ENCODE assay signal across 11 cellular contexts in the genomic region with DNA sequence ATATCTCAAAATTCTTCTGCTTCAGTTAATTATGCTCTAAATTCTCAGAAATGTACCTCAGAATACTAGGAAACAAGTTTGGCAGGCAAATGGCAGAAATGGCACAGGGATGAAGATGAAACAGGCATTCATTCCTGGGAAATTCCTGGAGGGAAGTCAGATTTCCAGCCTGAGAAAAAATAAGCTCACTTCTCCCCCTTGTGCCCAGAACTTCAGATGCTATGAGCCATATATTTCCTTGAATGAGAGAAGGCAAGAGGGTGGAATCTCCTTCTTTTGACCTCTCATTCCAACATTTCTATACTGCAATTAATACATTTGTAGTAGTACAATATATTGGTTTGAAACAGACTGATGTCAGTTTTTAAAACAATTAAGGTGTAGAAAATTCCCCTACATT. TPM values are rescaled to one million over a fixed set of nuclear protein-coding genes. Genes with fewer than 3 reads are reported as not detected.
DNase-seq lines count a peak whose midpoint lies in the region; ATAC-seq and TF ChIP-seq lines count a peak whose summit lies in the region.
"Had no signal": no experiment of that assay in that cellular context is flagged by ENCODE, and none has a peak within 500 bp of the region (broad histone marks: within the 10 kb centered on the region; RNA-seq: fewer than 3 reads in every experiment).

No MANE protein-coding gene starts in this region.

- H3K79me2 ChIP-seq in neural progenitor cell (ENCODE audit: low read depth), result no peaks in the 10 kb centered on the region

- peaks cover 2% of the 10 kb centered on the region for H3K4me1 Mint-ChIP-seq in neural progenitor cell

- no peaks in the 10 kb centered on the region for H3K27me3 ChIP-seq in neural progenitor cell

- DNase-seq in EH (ENCODE audit: low read depth) (peak; percentile 51), NCI-H226 (peak; percentile 22), dermis blood vessel endothelial cell (peak; percentile 66), neural progenitor cell (ENCODE audit: low spot score) (peak; percentile 19), epidermal melanocyte (ENCODE audit: insufficient read length, low spot score) (no peak), SK-N-DZ (ENCODE audit: low spot score) (no peak), putamen (ENCODE audit: low spot score) (no peak)
- DNase-seq: activated effector memory CD4-positive, alpha-beta T cell treated with anti-CD3 and anti-CD28 coated beads, Interleukin-2, amount 50 U/mL, for 16 hours; left ventricle myocardium superior; right cardiac atrium had no signal

- no peak overlapping the region for H3K4me3 Mint-ChIP-seq in neural progenitor cell

- H3K27ac ChIP-seq in neural progenitor cell, result no peak overlapping the region

- no peak overlapping the region for H2AFZ ChIP-seq in neural progenitor cell (replicated peaks)

- no peak overlapping the region for H3K9ac ChIP-seq in neural progenitor cell

- no peaks in the 10 kb centered on the region for H3K36me3 ChIP-seq in neural progenitor cell

- H4K20me1 ChIP-seq in neural progenitor cell (ENCODE audit: low read depth), result no peaks in the 10 kb centered on the region

- peaks cover 3% of the 10 kb centered on the region for H3K36me3 Mint-ChIP-seq in neural progenitor cell

- no peaks in the 10 kb centered on the region for H3F3A ChIP-seq in neural progenitor cell (ENCODE audit: low read depth)

- H3K4me1 ChIP-seq in neural progenitor cell, result no peaks in the 10 kb centered on the region

- peak; percentile 41 for TF ChIP-seq CTCF in neural progenitor cell (IDR thresholded peaks at IDR 0.05)

- H3K4me3 ChIP-seq in neural progenitor cell, result no peak overlapping the region

- no peak overlapping the region for H3K27ac Mint-ChIP-seq in neural progenitor cell

- ATAC-seq in GM21390 (IDR thresholded peaks at IDR 0.05; ENCODE audit: unreplicated experiment), result no peak
- ATAC-seq: left ventricle myocardium superior, right cardiac atrium had no signal

- H3K9me3 ChIP-seq in neural progenitor cell (ENCODE audit: low read depth), result no peaks in the 10 kb centered on the region

- peaks cover 4% of the 10 kb centered on the region for H3K27me3 Mint-ChIP-seq in neural progenitor cell (ENCODE audit: insufficient read depth, low read depth)

- no peak overlapping the region for H3K4me2 ChIP-seq in neural progenitor cell

- H3K9me3 Mint-ChIP-seq in neural progenitor cell, result peaks cover 22% of the 10 kb centered on the region

RNA-seq across cellular contexts. Expression of gene RGS17, which starts 22.8 kb away (rescaled TPM):
- 3.3 and 3.9 TPM in 2 replicates for total RNA-seq in dermis blood vessel endothelial cell
- 4.8 and 8.1 TPM in 2 replicates for total RNA-seq in neural progenitor cell (ENCODE audit: low replicate concordance)
- 2.5 and 4.6 TPM in 2 replicates for polyA plus RNA-seq in SK-N-DZ (2014; cell fraction: cytosol; rRNA removed)
- polyA plus RNA-seq in SK-N-DZ (2014; cell fraction: nucleus; rRNA removed), result 4.6 and 5.3 TPM in 2 replicates

Comparison
In these comparisons a context has a peak if more than half of its experiments do, and no peak if none do; other contexts are left out.
1. DNase-seq: peak in EH (single experiment), NCI-H226 (single experiment), dermis blood vessel endothelial cell (single experiment) and neural progenitor cell (single experiment); none in epidermal melanocyte (single experiment), SK-N-DZ (single experiment) and putamen (single experiment).